Comparison of ENCODE assay signal across 8 cellular contexts in the genomic region with DNA sequence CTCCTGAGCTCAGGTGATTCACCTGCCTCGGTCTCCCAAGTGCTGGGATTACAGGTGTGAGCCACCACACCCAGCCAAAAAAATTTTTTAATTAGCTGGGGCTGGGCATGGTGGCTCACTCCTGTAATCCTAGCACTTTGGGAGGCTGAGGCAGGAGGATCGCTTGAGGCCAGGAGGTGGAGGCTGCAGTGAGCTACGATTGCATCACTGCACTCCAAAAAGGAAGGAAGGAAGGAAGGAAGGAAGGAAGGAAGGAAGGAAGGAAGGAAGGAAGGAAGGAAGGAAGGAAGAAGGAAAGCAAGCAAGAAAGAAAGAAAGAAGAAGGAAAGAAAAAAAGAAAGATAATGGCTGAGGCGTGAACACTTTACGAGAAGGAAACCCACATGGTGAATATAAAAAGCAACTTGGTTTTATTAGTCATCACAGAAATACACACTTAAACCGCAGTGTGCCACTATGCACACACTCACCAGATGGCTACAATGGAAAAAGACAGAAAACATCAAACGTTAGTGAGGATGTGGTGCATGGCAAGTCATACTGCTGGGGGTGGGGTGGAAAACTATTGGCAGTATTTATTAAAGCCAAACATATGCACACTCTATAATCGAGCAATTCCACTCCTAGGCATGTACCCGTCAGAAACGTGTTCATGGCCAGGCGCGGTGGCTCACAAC. TPM values are rescaled to one million over a fixed set of nuclear protein-coding genes. Genes with fewer than 3 reads are reported as not detected.
DNase-seq lines count a peak whose midpoint lies in the region; ATAC-seq, FAIRE-seq and TF ChIP-seq lines count a peak whose summit lies in the region.

No MANE protein-coding gene starts in this region.

- H3K36me3 Mint-ChIP-seq in activated CD8-positive, alpha-beta T cell treated with anti-CD3 and anti-CD28 coated beads, Interleukin-2, amount 10 ng/mL, durations not matched to agents 7 days and 5 days (ENCODE audit: low read depth) = no peaks in the 10 kb centered on the region

- no peak overlapping the region for H3K4me3 Mint-ChIP-seq in activated CD8-positive, alpha-beta T cell treated with anti-CD3 and anti-CD28 coated beads, Interleukin-2, amount 10 ng/mL, durations not matched to agents 7 days and 5 days

- no peaks in the 10 kb centered on the region for H3K4me1 ChIP-seq in foreskin keratinocyte

- H3K9me3 ChIP-seq in AG04450 (ENCODE audit: control insufficient read depth, insufficient read depth, low read length) = no peaks in the 10 kb centered on the region
- H3K9me3 ChIP-seq in MG63 = no peaks in the 10 kb centered on the region

- POLR2A ChIA-PET in AG04450 (lab: Yijun Ruan, JAX) = no interaction called here
- POLR2A ChIA-PET in activated CD8-positive, alpha-beta T cell treated with anti-CD3 and anti-CD28 coated beads, Interleukin-2, amount 10 ng/mL, durations not matched to agents 7 days and 5 days (lab: Charles Lee) = no interaction called here

- peaks cover 22% of the 10 kb centered on the region for H3K27me3 Mint-ChIP-seq in activated CD8-positive, alpha-beta T cell treated with anti-CD3 and anti-CD28 coated beads, Interleukin-2, amount 10 ng/mL, durations not matched to agents 7 days and 5 days (ENCODE audit: low read depth)

- H3K4me3 ChIP-seq in AG04450 (ENCODE audit: low read depth, low read length) (no peak overlapping the region), MG63 (no peak overlapping the region)

- peaks cover 30% of the 10 kb centered on the region for H3K4me1 Mint-ChIP-seq in activated CD8-positive, alpha-beta T cell treated with anti-CD3 and anti-CD28 coated beads, Interleukin-2, amount 10 ng/mL, durations not matched to agents 7 days and 5 days (ENCODE audit: low read depth)

- peak; percentile 42 for FAIRE-seq in urothelium cell line (lab: Jason Lieb, UNC)

- H3K27ac Mint-ChIP-seq in activated CD8-positive, alpha-beta T cell treated with anti-CD3 and anti-CD28 coated beads, Interleukin-2, amount 10 ng/mL, durations not matched to agents 7 days and 5 days = peak overlapping the region; percentile 79

- peak; percentile 75 for ATAC-seq in activated CD8-positive, alpha-beta T cell treated with anti-CD3 and anti-CD28 coated beads, Interleukin-2, amount 10 ng/mL, durations not matched to agents 7 days and 5 days
- peak; percentile 37 for ATAC-seq in foreskin keratinocyte
- ATAC-seq in GM19023 (IDR thresholded peaks at IDR 0.05; ENCODE audit: unreplicated experiment) = no peak
- ATAC-seq in HG03342 (IDR thresholded peaks at IDR 0.05; ENCODE audit: unreplicated experiment) = no peak

- peak; percentile 57 for DNase-seq in AG04450 (ENCODE audit: low read depth, low spot score)
- peak; percentile 53 for DNase-seq in MG63
- DNase-seq in activated CD8-positive, alpha-beta T cell treated with anti-CD3 and anti-CD28 coated beads, Interleukin-2, amount 10 ng/mL, durations not matched to agents 7 days and 5 days = peak; percentile 66
- DNase-seq in foreskin keratinocyte = peak in 1 of 2 donors; percentile 39
- peak; percentile 76 for DNase-seq in urothelium cell line (ENCODE audit: low spot score)
- no peak for DNase-seq in GM20000 (ENCODE audit: low spot score)

- CTCF ChIA-PET in AG04450 (lab: Charles Lee) = interaction anchor here (0.7 to 0.8 kb wide), 4 partner anchors 109 to 266 kb away, joined by 3 to 6 read pairs (median 3); no protein-coding TSS in a partner anchor
- CTCF ChIA-PET in activated CD8-positive, alpha-beta T cell treated with anti-CD3 and anti-CD28 coated beads, Interleukin-2, amount 10 ng/mL, durations not matched to agents 7 days and 5 days (lab: Charles Lee) = interaction anchor here (0.6 to 1.8 kb wide), 2 partner anchors 14 to 64 kb away, joined by 3 read pairs; no protein-coding TSS in a partner anchor

- H3K36me3 ChIP-seq in MG63 = no peaks in the 10 kb centered on the region

- H3K27ac ChIP-seq in AG04450 (ENCODE audit: low read depth, low read length) (no peak overlapping the region), foreskin keratinocyte (no peak overlapping the region)

- peaks cover 9% of the 10 kb centered on the region for H3K27me3 ChIP-seq in AG04450 (ENCODE audit: control insufficient read depth, insufficient read depth, low read length)
- no peaks in the 10 kb centered on the region for H3K27me3 ChIP-seq in MG63
- peaks cover 17% of the 10 kb centered on the region for H3K27me3 ChIP-seq in foreskin keratinocyte

- TF ChIP-seq CTCF in AG04450 (IDR thresholded peaks at IDR 0.05; ENCODE audit: low read depth, low read length) (peak; percentile 32; the same call in 1 of the 2 replicates), foreskin keratinocyte (conservative IDR thresholded peaks at IDR 0.05) (peak; percentile 32), GM20000 (IDR thresholded peaks at IDR 0.05; ENCODE audit: extremely low read depth, missing control alignments) (no peak)

- H3K9me3 Mint-ChIP-seq in activated CD8-positive, alpha-beta T cell treated with anti-CD3 and anti-CD28 coated beads, Interleukin-2, amount 10 ng/mL, durations not matched to agents 7 days and 5 days (ENCODE audit: insufficient read depth) = no peaks in the 10 kb centered on the region

RNA-seq across cellular contexts. Expression of a gene that starts 4.4 kb away (rescaled TPM):
- polyA plus RNA-seq in AG04450 (2011; rRNA removed) (not detected in 2 replicates), foreskin keratinocyte (not detected in 2 replicates)
- polyA minus RNA-seq in AG04450 (2011; rRNA and poly(A)+ RNA removed) = not detected in 2 replicates
- total RNA-seq in MG63 (2014; rRNA removed; shearing (Covaris generic); ENCODE audit: low replicate concordance) = 22.3 and 44.7 TPM in 2 replicates
- not detected for total RNA-seq in activated CD8-positive, alpha-beta T cell treated with anti-CD3 and anti-CD28 coated beads, Interleukin-2, amount 10 ng/mL, durations not matched to agents 7 days and 5 days
- total RNA-seq in foreskin keratinocyte = not detected in 2 replicates

RNA-seq across cellular contexts. Expression of a gene that starts 37.2 kb away (rescaled TPM):
- polyA plus RNA-seq in AG04450 (2011; rRNA removed) (not detected in 2 replicates), foreskin keratinocyte (not detected in 2 replicates)
- not detected in 2 replicates for polyA minus RNA-seq in AG04450 (2011; rRNA and poly(A)+ RNA removed)
- total RNA-seq in MG63 (2014; rRNA removed; shearing (Covaris generic); ENCODE audit: low replicate concordance) = not detected in 2 replicates
- total RNA-seq in activated CD8-positive, alpha-beta T cell treated with anti-CD3 and anti-CD28 coated beads, Interleukin-2, amount 10 ng/mL, durations not matched to agents 7 days and 5 days = not detected
- total RNA-seq in foreskin keratinocyte = not detected in 2 replicates

RNA-seq across cellular contexts. Expression of a gene that starts 37.7 kb away (rescaled TPM):
- 13.7 and 15.0 TPM in 2 replicates for polyA plus RNA-seq in AG04450 (2011; rRNA removed)
- polyA minus RNA-seq in AG04450 (2011; rRNA and poly(A)+ RNA removed) = 23.5 and 27.9 TPM in 2 replicates
- total RNA-seq in MG63 (2014; rRNA removed; shearing (Covaris generic); ENCODE audit: low replicate concordance) = 4.4 and 5.2 TPM in 2 replicates
- total RNA-seq in activated CD8-positive, alpha-beta T cell treated with anti-CD3 and anti-CD28 coated beads, Interleukin-2, amount 10 ng/mL, durations not matched to agents 7 days and 5 days = 1 to 10 TPM; 4.1 to 4.6 TPM
- 15.8 and 16.0 TPM in 2 replicates for total RNA-seq in foreskin keratinocyte
- polyA plus RNA-seq in foreskin keratinocyte = 4.4 and 5.1 TPM in 2 replicates

Comparison
In these comparisons a context has a peak if more than half of its experiments do, and no peak if none do; other contexts are left out.
1. ATAC-seq: peak in activated CD8-positive, alpha-beta T cell treated with anti-CD3 and anti-CD28 coated beads, Interleukin-2, amount 10 ng/mL, durations not matched to agents 7 days and 5 days (single experiment) and foreskin keratinocyte (single experiment); none in GM19023 (single experiment) and HG03342 (single experiment).
2. RNA of a gene that starts 4.4 kb away (total RNA-seq): 22.3 to 44.7 TPM in MG63; not detected in activated CD8-positive, alpha-beta T cell treated with anti-CD3 and anti-CD28 coated beads, Interleukin-2, amount 10 ng/mL, durations not matched to agents 7 days and 5 days and not detected in foreskin keratinocyte; every median in the first group is over 10 times any median in the second.